Comparison of ENCODE assay signal across 19 cellular contexts in genomic region chr19:41410655-41411054, GRCh38. TPM values are rescaled to one million over a fixed set of nuclear protein-coding genes. Genes with fewer than 3 reads are reported as not detected.
"Had no signal": no experiment of that assay in that cellular context is flagged by ENCODE, and none has a peak within 500 bp of the region (broad histone marks: within the 10 kb centered on the region; RNA-seq: fewer than 3 reads in every experiment).

No MANE protein-coding gene starts in this region.

- H3K4me3 Mint-ChIP-seq: activated naive CD4-positive, alpha-beta T cell treated with anti-CD3 and anti-CD28 coated beads for 36 hours; activated naive CD8-positive, alpha-beta T cell treated with anti-CD3 and anti-CD28 coated beads, Interleukin-2, amount 50 U/mL, for 24 hours; nephron had no signal

- H3K9me3 Mint-ChIP-seq: activated naive CD4-positive, alpha-beta T cell treated with anti-CD3 and anti-CD28 coated beads for 36 hours; activated naive CD8-positive, alpha-beta T cell treated with anti-CD3 and anti-CD28 coated beads, Interleukin-2, amount 50 U/mL, for 24 hours; activated T-helper 2 cell treated with anti-CD3 and anti-CD28 coated beads, Interferon-gamma antibody, Interleukin-2, Interleukin-4, amounts not matched to agents 10 μg/mL and 5 μg/mL and 100 μg/mL, durations not matched to agents 14 hours and 24 hours and 36 hours; nephron had no signal

- H3K27me3 ChIP-seq: ascending aorta, sigmoid colon, thyroid gland had no signal

- H3K9me3 ChIP-seq: ascending aorta, sigmoid colon, thyroid gland had no signal

- H3K27me3 Mint-ChIP-seq: activated naive CD8-positive, alpha-beta T cell treated with anti-CD3 and anti-CD28 coated beads, Interleukin-2, amount 50 U/mL, for 24 hours had no signal

- FAIRE-seq: frontal cortex, islet of Langerhans had no signal

- H3K4me3 ChIP-seq: ascending aorta, sigmoid colon, thyroid gland had no signal

- H3K27ac Mint-ChIP-seq: activated naive CD4-positive, alpha-beta T cell treated with anti-CD3 and anti-CD28 coated beads for 36 hours; activated T-helper 2 cell treated with anti-CD3 and anti-CD28 coated beads, Interferon-gamma antibody, Interleukin-2, Interleukin-4, amounts not matched to agents 10 μg/mL and 5 μg/mL and 100 μg/mL, durations not matched to agents 14 hours and 24 hours and 36 hours; nephron had no signal

- DNase-seq: activated CD4-positive, CD25-positive, alpha-beta regulatory T cell treated with anti-CD3 and anti-CD28 coated beads, Interleukin-2, amount 50 U/mL, for 72 hours; activated naive CD4-positive, alpha-beta T cell treated with anti-CD3 and anti-CD28 coated beads for 36 hours; activated naive CD8-positive, alpha-beta T cell treated with anti-CD3 and anti-CD28 coated beads, Interleukin-2, amount 50 U/mL, for 24 hours; activated T-cell treated with anti-CD3 and anti-CD28 coated beads for 4 hours; sigmoid colon; stimulated activated CD4-positive, alpha-beta T cell treated with anti-CD3 and anti-CD28 coated beads, Interleukin-1b, Interleukin-23, amount 100 ng/mL, for 48 hours; thyroid gland had no signal

- ATAC-seq: activated naive CD8-positive, alpha-beta T cell treated with anti-CD3 and anti-CD28 coated beads, Interleukin-2, amount 50 U/mL, for 24 hours had no signal

RNA-seq across cellular contexts. Expression of gene ERICH4, which starts 32.3 kb away (rescaled TPM):
- total RNA-seq: activated naive CD4-positive, alpha-beta T cell treated with anti-CD3 and anti-CD28 coated beads for 36 hours; activated T-helper 2 cell treated with anti-CD3 and anti-CD28 coated beads, Interferon-gamma antibody, Interleukin-2, Interleukin-4, amounts not matched to agents 10 μg/mL and 5 μg/mL and 100 μg/mL, durations not matched to agents 14 hours and 24 hours and 36 hours; ascending aorta; bronchial epithelial cell; chondrocyte; dermis microvascular lymphatic vessel endothelial cell; epithelial cell of proximal tubule; frontal cortex; mesenteric fat pad; osteocyte; sigmoid colon; T-helper 1 cell treated with Interleukin-12 subunit alpha and Interleukin-12 subunit beta and Interleukin-4 antibody, amounts not matched to agents 30 ng/mL and 1 ng/mL, for 36 hours; thyroid gland had no signal
- polyA plus RNA-seq: sigmoid colon had no signal
